Comparison of ENCODE assay signal across 7 cellular contexts in genomic region chr14:58151264-58151700, GRCh38. TPM values are rescaled to one million over a fixed set of nuclear protein-coding genes. Genes with fewer than 3 reads are reported as not detected.
DNase-seq lines count a peak whose midpoint lies in the region; ATAC-seq and TF ChIP-seq lines count a peak whose summit lies in the region.

No MANE protein-coding gene starts in this region.

- intact Hi-C loops in OCI-LY7 (cut with micrococcal nuclease; ENCODE audit: unreplicated experiment) = no loop called here

- H3K36me3 ChIP-seq in OCI-LY7 (ENCODE audit: insufficient read depth, low read length) = no peaks in the 10 kb centered on the region
- no peaks in the 10 kb centered on the region for H3K36me3 ChIP-seq in muscle layer of colon (ENCODE audit: insufficient read depth, low read length)

- no TSS peak for BruUV-seq in OCI-LY7 (replicated peaks; lab: Mats Ljungman, UMichigan)

- H3K4me3 ChIP-seq in OCI-LY7 (ENCODE audit: low read depth, low read length, poor library complexity, severe bottlenecking) (peak overlapping the region; percentile 66), muscle layer of colon (ENCODE audit: low read depth in 1 of 2, low read length in 2 of 2) (peak overlapping the region; percentile 78 to 83)

- H2AFZ ChIP-seq in OCI-LY7 (ENCODE audit: low read length) = peak overlapping the region; percentile 79; the same call in 1 of the 2 replicates

- no peaks in the 10 kb centered on the region for H4K20me1 ChIP-seq in OCI-LY7 (ENCODE audit: insufficient read depth, low read length)

- CTCF ChIA-PET in OCI-LY7 (lab: Charles Lee; ENCODE audit: unreplicated experiment) = no interaction called here

- peaks cover 11 to 12% of the 10 kb centered on the region in 2 donors for H3K4me1 Mint-ChIP-seq in effector memory CD8-positive, alpha-beta T cell (ENCODE audit: low read depth in 2 of 2)

- peaks cover 0 to 4% of the 10 kb centered on the region in 2 donors for H3K27me3 ChIP-seq in muscle layer of colon (ENCODE audit: control insufficient read depth in 1 of 2, insufficient read depth in 2 of 2, low read length in 2 of 2)

- H3K9ac ChIP-seq in muscle layer of colon (ENCODE audit: low read length) = no peak overlapping the region

- H3K27ac ChIP-seq in OCI-LY7 (ENCODE audit: low read depth, low read length, poor library complexity, severe bottlenecking) (no peak overlapping the region), muscle layer of colon (ENCODE audit: low read depth, low read length) (peak overlapping the region; percentile 43)

- peaks cover 54 to 58% of the 10 kb centered on the region in 2 donors for H3K27me3 Mint-ChIP-seq in effector memory CD8-positive, alpha-beta T cell

- peak; percentile 7 for ATAC-seq in GM19025 (IDR thresholded peaks at IDR 0.05; ENCODE audit: low read depth, unreplicated experiment)
- no peak for ATAC-seq in effector memory CD8-positive, alpha-beta T cell (replicated peaks)
- no peak for ATAC-seq in GM18502 (IDR thresholded peaks at IDR 0.05; ENCODE audit: poor library complexity, unreplicated experiment)

- H3K9me3 Mint-ChIP-seq in effector memory CD8-positive, alpha-beta T cell = no peaks in the 10 kb centered on the region

- H3K36me3 Mint-ChIP-seq in effector memory CD8-positive, alpha-beta T cell (ENCODE audit: insufficient read depth) = no peaks in the 10 kb centered on the region

- peak overlapping the region; percentile 77 to 79 for H3K4me3 Mint-ChIP-seq in effector memory CD8-positive, alpha-beta T cell

- H3K4me1 ChIP-seq in OCI-LY7 (ENCODE audit: insufficient read depth, low read length, poor library complexity, severe bottlenecking) (peaks cover 5% of the 10 kb centered on the region), muscle layer of colon (ENCODE audit: insufficient read depth, low read length) (peaks cover 6% of the 10 kb centered on the region)

- DNase-seq in OCI-LY7 (ENCODE audit: low spot score) = no peak
- DNase-seq in effector memory CD8-positive, alpha-beta T cell = no peak
- no peak for DNase-seq in NCI-H2227 treated with DMSO at 0.1 percent for 48 hours (lab: John Stamatoyannopoulos, UW)
- DNase-seq in 8988T = no peak

- no peaks in the 10 kb centered on the region for H3K9me2 ChIP-seq in OCI-LY7 (ENCODE audit: insufficient read depth, low read length)

- H3K27ac Mint-ChIP-seq in effector memory CD8-positive, alpha-beta T cell = no peak overlapping the region

- POLR2A ChIA-PET in OCI-LY7 (lab: Charles Lee) = interaction anchor here (0.6 kb wide), 1 partner anchor 74 kb away, joined by 5 read pairs; no protein-coding TSS in a partner anchor

- H3K79me2 ChIP-seq in OCI-LY7 (ENCODE audit: insufficient read depth, low read depth, low read length) = no peaks in the 10 kb centered on the region

- H3K4me2 ChIP-seq in OCI-LY7 (ENCODE audit: low read length) = peak overlapping the region; percentile 76

- no peaks in the 10 kb centered on the region for H3K9me3 ChIP-seq in OCI-LY7 (ENCODE audit: low read length)
- no peaks in the 10 kb centered on the region for H3K9me3 ChIP-seq in muscle layer of colon (ENCODE audit: low read length)

- TF ChIP-seq CTCF in OCI-LY7 (conservative IDR thresholded peaks at IDR 0.05; ENCODE audit: low read length) = no peak

RNA-seq across cellular contexts. Expression of gene ARMH4, which starts 0.7 kb away (rescaled TPM):
- 0.25 and 0.67 TPM in 2 replicates for total RNA-seq in OCI-LY7 (2014; rRNA removed; shearing (Covaris generic))
- total RNA-seq in OCI-LY7 (2022) = not detected in 2 replicates

RNA-seq across cellular contexts. Expression of gene ACTR10, which starts 48.7 kb away (rescaled TPM):
- total RNA-seq in OCI-LY7 (2014; rRNA removed; shearing (Covaris generic)) = 34.3 and 42.5 TPM in 2 replicates
- 59.9 and 60.4 TPM in 2 replicates for total RNA-seq in OCI-LY7 (2022)
